In the genomic region with DNA sequence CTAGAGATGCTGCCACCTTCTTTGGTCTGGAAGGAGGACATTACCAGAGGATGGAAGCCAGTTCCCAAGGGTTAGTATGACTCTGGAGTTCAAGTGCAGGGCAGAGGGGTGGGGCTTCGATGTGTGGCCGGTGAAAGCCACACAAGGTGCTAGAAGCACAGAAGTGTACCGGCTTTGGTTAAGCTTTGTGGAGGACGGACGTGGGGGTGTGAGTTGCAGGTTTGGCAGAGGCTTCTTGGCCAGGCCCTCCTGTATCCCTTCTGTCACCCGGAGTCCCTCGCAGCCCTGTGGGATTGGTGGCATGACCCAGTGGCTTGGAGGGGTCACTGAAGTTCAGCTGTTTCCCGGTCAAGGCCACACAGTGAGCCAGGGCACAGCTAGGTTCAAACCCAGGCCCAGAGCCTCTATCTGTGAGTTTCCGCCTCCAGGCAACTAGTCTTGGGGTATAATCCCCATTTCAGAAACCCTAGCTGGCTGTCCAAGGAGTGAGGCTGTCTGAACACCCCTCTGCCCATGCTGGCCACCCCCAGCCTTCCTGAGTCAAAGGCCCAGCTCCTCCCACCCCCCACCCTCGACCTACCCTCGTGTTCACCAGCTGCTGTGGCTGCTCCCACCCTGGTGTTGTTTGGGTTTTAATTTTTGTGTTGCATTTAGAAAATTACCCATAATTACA, we compare ENCODE assay signal across 10 cellular contexts. TPM values are rescaled to one million over a fixed set of nuclear protein-coding genes. Genes with fewer than 3 reads are reported as not detected.
DNase-seq lines count a peak whose midpoint lies in the region; TF ChIP-seq lines count a peak whose summit lies in the region.
"Had no signal": no experiment of that assay in that cellular context is flagged by ENCODE, and none has a peak within 500 bp of the region (broad histone marks: within the 10 kb centered on the region; RNA-seq: fewer than 3 reads in every experiment).

No MANE protein-coding gene starts in this region.

- in situ Hi-C loops in G401 (cut with HindIII; ENCODE audit: low sequenced_read_pairs) = no loop called here

- peak overlapping the region; percentile 48 for H3K9ac ChIP-seq in SK-N-MC (ENCODE audit: insufficient read length)

- peaks cover 4% of the 10 kb centered on the region for H3K27me3 Mint-ChIP-seq in T-helper 1 cell treated with Interleukin-12 subunit alpha and Interleukin-12 subunit beta and Interleukin-4 antibody, amounts not matched to agents 30 μg/mL and 1 μg/mL, for 36 hours (ENCODE audit: low read depth)

- no peaks in the 10 kb centered on the region for H3K9me3 Mint-ChIP-seq in T-helper 1 cell treated with Interleukin-12 subunit alpha and Interleukin-12 subunit beta and Interleukin-4 antibody, amounts not matched to agents 30 μg/mL and 1 μg/mL, for 36 hours
- H3K9me3 Mint-ChIP-seq: memory B cell had no signal

- TF ChIP-seq POLR2A in suprapubic skin (IDR thresholded peaks at IDR 0.05) = no peak

- peaks cover 39% of the 10 kb centered on the region for H3K4me1 Mint-ChIP-seq in T-helper 1 cell treated with Interleukin-12 subunit alpha and Interleukin-12 subunit beta and Interleukin-4 antibody, amounts not matched to agents 30 μg/mL and 1 μg/mL, for 36 hours (ENCODE audit: low read depth)

- H3K36me3 ChIP-seq in SK-N-MC (ENCODE audit: insufficient read depth, low read length) (no peaks in the 10 kb centered on the region), right atrium auricular region (no peaks in the 10 kb centered on the region), suprapubic skin (no peaks in the 10 kb centered on the region)

- H3K4me3 Mint-ChIP-seq in T-helper 1 cell treated with Interleukin-12 subunit alpha and Interleukin-12 subunit beta and Interleukin-4 antibody, amounts not matched to agents 30 μg/mL and 1 μg/mL, for 36 hours = no peak overlapping the region
- H3K4me3 Mint-ChIP-seq: memory B cell had no signal

- H3K36me3 Mint-ChIP-seq in T-helper 1 cell treated with Interleukin-12 subunit alpha and Interleukin-12 subunit beta and Interleukin-4 antibody, amounts not matched to agents 30 μg/mL and 1 μg/mL, for 36 hours (ENCODE audit: low read depth) = no peaks in the 10 kb centered on the region
- H3K36me3 Mint-ChIP-seq: memory B cell had no signal

- no peaks in the 10 kb centered on the region for H3K9me3 ChIP-seq in SK-N-MC (ENCODE audit: low read depth, low read length)
- no peaks in the 10 kb centered on the region for H3K9me3 ChIP-seq in right atrium auricular region
- H3K9me3 ChIP-seq in suprapubic skin = no peaks in the 10 kb centered on the region

- DNase-seq in T-helper 1 cell (no peak), SK-N-MC (ENCODE audit: low read depth, low spot score) (no peak), right atrium auricular region (ENCODE audit: low spot score) (no peak), suprapubic skin (ENCODE audit: low spot score in 2 of 2) (no peak), G401 (ENCODE audit: low spot score) (no peak), AML-193 (lab: John Stamatoyannopoulos, UW) (no peak)
- no peak for DNase-seq in activated naive CD4-positive, alpha-beta T cell (lab: John Stamatoyannopoulos, UW)

- no peaks in the 10 kb centered on the region for H3K27me3 ChIP-seq in right atrium auricular region
- H3K27me3 ChIP-seq in suprapubic skin = no peaks in the 10 kb centered on the region

- TF ChIP-seq CTCF in right atrium auricular region (IDR thresholded peaks at IDR 0.05) = no peak
- no peak for TF ChIP-seq CTCF in suprapubic skin (IDR thresholded peaks at IDR 0.05)

- H3K4me3 ChIP-seq in SK-N-MC = peak overlapping the region; percentile 59
- H3K4me3 ChIP-seq in right atrium auricular region = peak overlapping the region in 1 of 2 donors; percentile 41
- H3K4me3 ChIP-seq in suprapubic skin = peak overlapping the region; percentile 6

- peak overlapping the region; percentile 99 for H3K27ac ChIP-seq in SK-N-MC
- peak overlapping the region; percentile 92 to 96 for H3K27ac ChIP-seq in right atrium auricular region
- peak overlapping the region; percentile 81 for H3K27ac ChIP-seq in suprapubic skin

- 10% methylated on average over 7 of the region's 11 CpGs for WGBS in suprapubic skin

- H3K27ac Mint-ChIP-seq in T-helper 1 cell treated with Interleukin-12 subunit alpha and Interleukin-12 subunit beta and Interleukin-4 antibody, amounts not matched to agents 30 μg/mL and 1 μg/mL, for 36 hours = peak overlapping the region; percentile 32
- H3K27ac Mint-ChIP-seq: memory B cell had no signal

- H3K4me1 ChIP-seq in right atrium auricular region = peaks cover 0 to 49% of the 10 kb centered on the region in 2 donors
- H3K4me1 ChIP-seq in suprapubic skin = peaks cover 55% of the 10 kb centered on the region

- no peak for TF ChIP-seq EP300 in suprapubic skin (IDR thresholded peaks at IDR 0.05)

RNA-seq across cellular contexts. Expression of a gene that starts 4.6 kb away (rescaled TPM):
- total RNA-seq in right atrium auricular region (10 to 100 TPM; 31.7 to 59.5 TPM), suprapubic skin (10 to 100 TPM; 18.1 to 30.5 (median 27.4) TPM)
- 272 and 351 TPM in 2 replicates for total RNA-seq in G401 (2014; rRNA removed; shearing (Covaris generic))

RNA-seq across cellular contexts. Expression of a gene that starts 17.2 kb away (rescaled TPM):
- total RNA-seq in right atrium auricular region = 1 to 10 TPM; 2.6 to 6.8 TPM
- total RNA-seq in suprapubic skin = under 1 TPM in 3 of 4 donors, not detected in 1; 0.59 to 0.79 (median 0.73) TPM
- total RNA-seq in G401 (2014; rRNA removed; shearing (Covaris generic)) = not detected in 2 replicates
- total RNA-seq: T-helper 1 cell treated with Interleukin-12 subunit alpha and Interleukin-12 subunit beta and Interleukin-4 antibody, amounts not matched to agents 30 ng/mL and 1 ng/mL, for 36 hours had no signal

RNA-seq across cellular contexts. Expression of a gene that starts 23.3 kb away (rescaled TPM):
- total RNA-seq in right atrium auricular region = 10 to 100 TPM; 24.1 to 49.4 TPM
- total RNA-seq in suprapubic skin = 10 to 100 TPM in 3 of 4 donors, 1 to 10 TPM in 1; 7.9 to 27.6 (median 21.0) TPM
- total RNA-seq in G401 (2014; rRNA removed; shearing (Covaris generic)) = 251 and 359 TPM in 2 replicates

RNA-seq across cellular contexts. Expression of a gene that starts 28.7 kb away (rescaled TPM):
- total RNA-seq in right atrium auricular region (1 to 10 TPM; 1.1 to 2.7 TPM), suprapubic skin (under 1 TPM in 3 of 4 donors, not detected in 1; 0.57 to 0.89 (median 0.86) TPM)
- total RNA-seq in G401 (2014; rRNA removed; shearing (Covaris generic)) = 143 and 217 TPM in 2 replicates
